Comparison of ENCODE assay signal across 24 cellular contexts in the genomic region with DNA sequence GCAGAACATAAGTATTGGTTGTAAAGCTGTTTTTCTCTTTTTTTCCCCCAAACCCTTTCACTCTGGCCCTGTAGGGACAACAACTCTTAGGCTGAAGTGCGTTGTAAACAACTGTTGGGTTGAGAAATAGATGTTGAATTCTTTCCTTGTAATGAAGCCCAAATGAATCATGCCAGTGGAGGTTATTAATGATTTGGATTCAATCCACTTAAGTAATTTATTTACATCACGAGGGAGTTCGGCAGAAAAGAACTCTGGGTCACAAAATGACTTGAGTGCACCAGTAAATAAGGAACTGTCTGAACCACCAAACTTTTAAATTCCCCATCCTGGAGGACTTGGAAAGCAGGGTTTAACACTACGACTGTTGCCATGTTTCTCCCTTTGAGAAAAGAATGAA.
DNase-seq lines count a peak whose midpoint lies in the region; ATAC-seq, FAIRE-seq and TF ChIP-seq lines count a peak whose summit lies in the region.
"Had no signal": no experiment of that assay in that cellular context is flagged by ENCODE, and none has a peak within 500 bp of the region (broad histone marks: within the 10 kb centered on the region; RNA-seq: fewer than 3 reads in every experiment).

No MANE protein-coding gene starts in this region.

- TF ChIP-seq POLR2A in IMR-90 (IDR thresholded peaks at IDR 0.05; ENCODE audit: low read depth, low read length) (no peak), sigmoid colon (IDR thresholded peaks at IDR 0.05) (no peak)

- peak overlapping the region; percentile 76; the same call in 1 of the 2 replicates for H3K27ac ChIP-seq in IMR-90 (ENCODE audit: insufficient read depth, low read length)
- peak overlapping the region; percentile 57 to 72 (median 66) for H3K27ac ChIP-seq in sigmoid colon
- H3K27ac ChIP-seq in SJCRH30: no peak overlapping the region
- no peak overlapping the region for H3K27ac ChIP-seq in kidney (ENCODE audit: low read depth in 2 of 2, low read length in 2 of 2)
- H3K27ac ChIP-seq: VCaP had no signal

- no peak overlapping the region for H4K91ac ChIP-seq in IMR-90 (ENCODE audit: insufficient read depth, low read depth, low read length)

- no peak overlapping the region for H2BK5ac ChIP-seq in IMR-90 (ENCODE audit: low read depth, low read length, poor library complexity, severe bottlenecking)

- H3K4me1 ChIP-seq in IMR-90 (ENCODE audit: control insufficient read depth, insufficient read depth, low read length): peaks cover 26% of the 10 kb centered on the region
- H3K4me1 ChIP-seq in sigmoid colon: peaks cover 0 to 98% (median 91%) of the 10 kb centered on the region in 4 donors
- no peaks in the 10 kb centered on the region for H3K4me1 ChIP-seq in SJCRH30
- peaks cover 0 to 11% of the 10 kb centered on the region in 2 donors for H3K4me1 ChIP-seq in kidney (ENCODE audit: control insufficient read depth in 1 of 2, insufficient read depth in 1 of 2, low read depth in 1 of 2, low read length in 2 of 2)
- H3K4me1 ChIP-seq: HAP-1 had no signal

- H3K18ac ChIP-seq in IMR-90 (ENCODE audit: low read depth, low read length): peak overlapping the region; percentile 86; the same call in 1 of the 2 replicates

- DNase-seq in AG09309 (ENCODE audit: low read depth) (peak; percentile 11), IMR-90 (peak; percentile 42), fibroblast of villous mesenchyme (ENCODE audit: low read depth) (peak; percentile 80), sigmoid colon (no peak), NCI-H2081 treated with DMSO at 0.1 percent for 48 hours (lab: John Stamatoyannopoulos, UW) (no peak), SJCRH30 (no peak), kidney (no peak), occipital lobe (lab: John Stamatoyannopoulos, UW) (no peak)
- DNase-seq: ACHN; activated CD4-positive, alpha-beta T cell treated with anti-CD3 and anti-CD28 coated beads, Interleukin-2, amount 50 U/mL, for 48 hours; activated naive CD4-positive, alpha-beta T cell treated with Interleukin-2 at 50 U/mL for 16 hours; activated T-cell treated with anti-CD3 and anti-CD28 coated beads, Interleukin-2, amount 50 U/mL, for 1 hour; COR-L47; naive B cell; NCI-H524 treated with DMSO at 0.1 percent for 48 hours; OCI-M1; SIG-M5; stimulated activated CD4-positive, alpha-beta T cell treated with anti-CD3 and anti-CD28 coated beads, Interleukin-15, amount 100 ng/mL, for 24 hours; stimulated activated naive B cell treated with anti-CD40 and anti-IgM and Interleukin-4, amounts not matched to agents 10 μg/mL and 1 μg/mL and 100 μg/mL, for 72 hours; upper lobe of left lung had no signal

- no peak overlapping the region for H3K4me3 ChIP-seq in AG09309 (ENCODE audit: control insufficient read depth, low read depth, low read length)
- H3K4me3 ChIP-seq in IMR-90 (ENCODE audit: insufficient read depth, low read depth, low read length): no peak overlapping the region
- no peak overlapping the region for H3K4me3 ChIP-seq in fibroblast of villous mesenchyme (ENCODE audit: low read depth, low read length)
- no peak overlapping the region for H3K4me3 ChIP-seq in sigmoid colon
- H3K4me3 ChIP-seq in SJCRH30: no peak overlapping the region
- no peak overlapping the region for H3K4me3 ChIP-seq in kidney (ENCODE audit: low read length in 2 of 2)
- H3K4me3 ChIP-seq: GM12878, HAP-1, lung had no signal

- no peak overlapping the region for H4K5ac ChIP-seq in IMR-90 (ENCODE audit: low read depth, low read length)

- H3K56ac ChIP-seq in IMR-90 (ENCODE audit: extremely low read depth, insufficient read depth, low read length): no peak overlapping the region

- no TSS peak for BruUV-seq in IMR-90 (replicated peaks; lab: Mats Ljungman, UMichigan)

- no peaks in the 10 kb centered on the region for H3K27me3 ChIP-seq in IMR-90 (ENCODE audit: control insufficient read depth, insufficient read depth, low read length)
- H3K27me3 ChIP-seq in sigmoid colon: no peaks in the 10 kb centered on the region
- H3K27me3 ChIP-seq in SJCRH30: no peaks in the 10 kb centered on the region
- H3K27me3 ChIP-seq: upper lobe of left lung had no signal

- TF ChIP-seq EP300 in sigmoid colon (IDR thresholded peaks at IDR 0.05): no peak

- H3K14ac ChIP-seq in IMR-90 (replicated peaks; ENCODE audit: low read depth, low read length): no peak overlapping the region

- H3K79me1 ChIP-seq in IMR-90 (ENCODE audit: low read depth in 1 of 2, low read length in 2 of 2): peaks cover 2 to 4% of the 10 kb centered on the region in 2 experiments; a peak in 2 of 4 replicates

- ATAC-seq in IMR-90 (ENCODE audit: low read depth): peak; percentile 60
- ATAC-seq: GM12878; stimulated activated naive B cell treated with anti-CD40 and anti-IgM and Interleukin-4, amounts not matched to agents 10 μg/mL and 1 μg/mL and 100 μg/mL, for 72 hours had no signal

- H3K4ac ChIP-seq in IMR-90 (ENCODE audit: low read depth, low read length): no peak overlapping the region

- H3K23ac ChIP-seq in IMR-90 (ENCODE audit: low read depth, low read length): 0 out of 2 replicates have a peak overlapping the region, but pooled peaks have one; percentile 20

- H2AK9ac ChIP-seq in IMR-90 (replicated peaks; ENCODE audit: low read depth, low read length, poor library complexity): no peak overlapping the region

- peak overlapping the region; percentile 46 for H3K4me2 ChIP-seq in IMR-90 (ENCODE audit: low read depth, low read length)

- H2AFZ ChIP-seq in IMR-90 (replicated peaks; ENCODE audit: low read length, poor library complexity): no peak overlapping the region

- CTCF ChIA-PET in IMR-90 (lab: Yijun Ruan, JAX): no interaction called here

- peaks cover 7% of the 10 kb centered on the region; the same call in 1 of the 2 replicates for H4K20me1 ChIP-seq in IMR-90 (ENCODE audit: insufficient read depth, low read length)

- intact Hi-C loops in IMR-90 (cut with micrococcal nuclease) (no loop called here), sigmoid colon (cut with DNase I) (loop anchor here (10.0 kb wide), 1 partner anchor 81 kb away; no protein-coding TSS in a partner anchor), kidney (cut with DNase I) (no loop called here)

- TF ChIP-seq CTCF in AG09309 (IDR thresholded peaks at IDR 0.05; ENCODE audit: control insufficient read depth, insufficient read depth, low read depth, low read length, missing control alignments) (no peak), IMR-90 (conservative IDR thresholded peaks at IDR 0.05; ENCODE audit: low read depth, low read length) (no peak), fibroblast of villous mesenchyme (IDR thresholded peaks at IDR 0.05; ENCODE audit: insufficient read depth, low read depth, low read length) (no peak), sigmoid colon (IDR thresholded peaks at IDR 0.05) (no peak), kidney (IDR thresholded peaks at IDR 0.05; ENCODE audit: borderline replicate concordance, extremely low read depth, insufficient read depth) (no peak)

- in situ Hi-C loops in IMR-90 (cut with MboI; ENCODE audit: low sequenced_read_pairs): no loop called here

- dilution Hi-C loops in IMR-90 (cut with HindIII; ENCODE audit: low sequenced_read_pairs, unreplicated experiment): no loop called here

- WGBS in IMR-90 (ENCODE audit: extremely low coverage in 2 of 2, insufficient read length in 1 of 2), 2 experiments: no CpG with 5 or more reads among the region's 4 CpGs
- 77% methylated on average over 4 of the region's 4 CpGs for WGBS in sigmoid colon, 2 donors

- no peak overlapping the region for H2BK15ac ChIP-seq in IMR-90 (ENCODE audit: low read depth, low read length)

- no peak overlapping the region for H4K8ac ChIP-seq in IMR-90 (ENCODE audit: low read depth in 2 of 2, low read length in 2 of 2)

- H3K9me1 ChIP-seq in IMR-90 (ENCODE audit: insufficient read depth, low read length): peaks cover 7% of the 10 kb centered on the region

- no peak overlapping the region for H3K9ac ChIP-seq in IMR-90 (ENCODE audit: low read depth, low read length)
- no peak overlapping the region for H3K9ac ChIP-seq in kidney (ENCODE audit: low read length in 2 of 2)

- no peak overlapping the region for H2AK5ac ChIP-seq in IMR-90 (ENCODE audit: low read depth, low read length)

- H3K36me3 ChIP-seq in IMR-90 (ENCODE audit: control insufficient read depth, insufficient read depth, low read length) (peaks cover 8% of the 10 kb centered on the region; the same call in 1 of the 2 replicates), sigmoid colon (peaks cover 0 to 13% (median 0%) of the 10 kb centered on the region in 4 donors), SJCRH30 (no peaks in the 10 kb centered on the region; the same call in 1 of the 2 replicates), kidney (ENCODE audit: control insufficient read depth in 1 of 2, insufficient read depth in 2 of 2, low read length in 2 of 2) (peaks cover 8 to 10% of the 10 kb centered on the region in 2 donors)
- H3K36me3 ChIP-seq: HAP-1, upper lobe of left lung had no signal

- H2BK20ac ChIP-seq in IMR-90 (ENCODE audit: low read depth, low read length): peak overlapping the region; percentile 33; the same call in 1 of the 2 replicates

- no peak for TF ChIP-seq RAD21 in IMR-90 (IDR thresholded peaks at IDR 0.05; ENCODE audit: low read length)

- POLR2A ChIA-PET in IMR-90 (lab: Charles Lee; ENCODE audit: unreplicated experiment): no interaction called here

- no peak for FAIRE-seq in kidney (lab: Jason Lieb, UNC)
- FAIRE-seq: GM12878 had no signal

- H3K9me3 ChIP-seq in IMR-90 (ENCODE audit: control insufficient read depth, insufficient read depth, low read length) (no peaks in the 10 kb centered on the region), sigmoid colon (no peaks in the 10 kb centered on the region), SJCRH30 (replicated peaks) (no peaks in the 10 kb centered on the region), kidney (ENCODE audit: control insufficient read depth in 1 of 2, low read length in 2 of 2) (no peaks in the 10 kb centered on the region)
- H3K9me3 ChIP-seq: HAP-1, upper lobe of left lung had no signal

- H2BK120ac ChIP-seq in IMR-90 (ENCODE audit: low read depth, low read length): no peak overlapping the region

TF ChIP-seq in IMR-90, 13 proteins besides CTCF, POLR2A, EP300 and RAD21 (continues in another document):
- TF ChIP-seq, protein P1, sequence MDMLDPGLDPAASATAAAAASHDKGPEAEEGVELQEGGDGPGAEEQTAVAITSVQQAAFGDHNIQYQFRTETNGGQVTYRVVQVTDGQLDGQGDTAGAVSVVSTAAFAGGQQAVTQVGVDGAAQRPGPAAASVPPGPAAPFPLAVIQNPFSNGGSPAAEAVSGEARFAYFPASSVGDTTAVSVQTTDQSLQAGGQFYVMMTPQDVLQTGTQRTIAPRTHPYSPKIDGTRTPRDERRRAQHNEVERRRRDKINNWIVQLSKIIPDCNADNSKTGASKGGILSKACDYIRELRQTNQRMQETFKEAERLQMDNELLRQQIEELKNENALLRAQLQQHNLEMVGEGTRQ (IDR thresholded peaks at IDR 0.05; ENCODE audit: low read depth, low read length): no peak
- no peak for TF ChIP-seq FOS (IDR thresholded peaks at IDR 0.05; ENCODE audit: low read depth, low read length)

Comparison
In these comparisons a context has a peak if more than half of its experiments do, and no peak if none do; other contexts are left out.
1. DNase-seq: peak in AG09309 (single experiment), IMR-90 (single experiment) and fibroblast of villous mesenchyme (single experiment); none in sigmoid colon (single experiment), NCI-H2081 treated with DMSO at 0.1 percent for 48 hours (single experiment), SJCRH30 (0 of 2), kidney (single experiment) and occipital lobe (single experiment).
2. H3K27ac ChIP-seq: peak in IMR-90 (single experiment) and sigmoid colon (4 of 4); none in SJCRH30 (single experiment) and kidney (0 of 2).